In the genomic region with DNA sequence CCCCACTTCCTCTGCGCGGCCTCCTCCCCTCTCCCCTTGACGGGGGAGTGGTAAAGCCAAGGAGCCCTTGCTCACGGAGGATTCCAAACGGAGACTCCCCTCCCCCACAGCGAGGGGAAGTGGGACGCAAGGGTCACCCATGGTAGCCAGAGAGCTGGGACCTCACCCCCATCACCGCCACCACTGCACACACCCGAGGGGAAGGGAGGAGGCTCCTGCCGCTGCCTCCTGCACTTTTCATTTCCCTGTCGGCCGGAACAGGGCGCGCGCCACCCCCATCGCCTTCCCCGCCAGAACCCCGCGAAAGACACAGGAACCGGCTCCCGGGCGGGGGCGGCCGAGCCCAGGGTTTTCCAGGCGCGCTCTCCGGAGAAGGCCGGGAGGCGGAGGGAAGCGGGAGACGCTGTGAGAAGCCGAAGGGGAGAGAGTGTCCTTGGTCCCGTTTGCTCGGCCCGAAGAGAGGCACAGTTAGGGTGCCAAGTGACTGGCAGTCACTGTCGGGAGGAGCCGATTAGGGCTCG, we compare ENCODE assay signal across 8 cellular contexts. TPM values are rescaled to one million over a fixed set of nuclear protein-coding genes. Genes with fewer than 3 reads are reported as not detected.
A peak's percentile ranks its signal among the peaks of the same experiment; 100 is the strongest.
DNase-seq lines count a peak whose midpoint lies in the region; ATAC-seq and TF ChIP-seq lines count a peak whose summit lies in the region.

No MANE protein-coding gene starts in this region.

- ATAC-seq in activated CD4-positive, alpha-beta T cell treated with anti-CD3 and anti-CD28 coated beads for 36 hours: no peak
- ATAC-seq in esophagus mucosa (peak; percentile 7), GM18511 (IDR thresholded peaks at IDR 0.05; ENCODE audit: unreplicated experiment) (no peak)

- intact Hi-C loops in activated CD4-positive, alpha-beta T cell treated with anti-CD3 and anti-CD28 coated beads for 36 hours (cut with DNase I, micrococcal nuclease): loop anchor here (1.0 to 5.0 kb wide), 11 partner anchors 20 to 869 kb away; a partner anchor contains a TSS
- intact Hi-C loops in thyroid gland (cut with DNase I): no loop called here

- peaks cover 9 to 11% of the 10 kb centered on the region in 2 donors for H3K36me3 ChIP-seq in muscle layer of duodenum (ENCODE audit: control insufficient read depth in 1 of 2, insufficient read depth in 2 of 2, low read length in 2 of 2)
- peaks cover 1 to 5% of the 10 kb centered on the region in 2 donors for H3K36me3 ChIP-seq in thyroid gland

- no peaks in the 10 kb centered on the region for H3K27me3 Mint-ChIP-seq in activated CD4-positive, alpha-beta T cell treated with anti-CD3 and anti-CD28 coated beads for 36 hours

- peak overlapping the region; percentile 100 for H3K4me3 Mint-ChIP-seq in activated CD4-positive, alpha-beta T cell treated with anti-CD3 and anti-CD28 coated beads for 36 hours

- H3K4me1 ChIP-seq in muscle layer of duodenum (ENCODE audit: control insufficient read depth in 1 of 2, insufficient read depth in 2 of 2, low read length in 2 of 2) (peaks cover 21 to 56% of the 10 kb centered on the region in 2 donors), thyroid gland (peaks cover 20 to 38% of the 10 kb centered on the region in 2 donors)

- peak; percentile 74 for DNase-seq in activated CD4-positive, alpha-beta T cell treated with anti-CD3 and anti-CD28 coated beads for 36 hours
- no peak for DNase-seq in activated CD4-positive, alpha-beta T cell treated with anti-CD3 and anti-CD28 coated beads for 1 hour
- peak; percentile 98 for DNase-seq in NB4 (ENCODE audit: low read depth)
- DNase-seq in activated T-cell treated with anti-CD3 and anti-CD28 coated beads for 48 hours (ENCODE audit: low read depth): peak; percentile 46
- DNase-seq in thyroid gland: peak; percentile 60 to 62

- TF ChIP-seq CTCF in NB4 (IDR thresholded peaks at IDR 0.05; ENCODE audit: low read depth, low read length) (no peak), thyroid gland (IDR thresholded peaks at IDR 0.05) (peak in 1 of 6 experiments; percentile 7)

- POLR2A ChIA-PET in activated CD4-positive, alpha-beta T cell treated with anti-CD3 and anti-CD28 coated beads for 36 hours (lab: Charles Lee): interaction anchor here (0.6 to 3.6 kb wide), 4 partner anchors 98 to 1695 kb away, joined by 3 to 28 read pairs (median 3); a partner anchor contains a TSS

- WGBS in thyroid gland, 2 donors: 0% methylated on average over 5 to 17 of the region's 38 CpGs

- H3K4me3 ChIP-seq in NB4 (ENCODE audit: low read depth, low read length) (peak overlapping the region; percentile 97), muscle layer of duodenum (ENCODE audit: low read depth in 1 of 2, low read length in 2 of 2) (peak overlapping the region; percentile 82 to 97), thyroid gland (replicated peaks in 1 of 3) (peak overlapping the region in 2 of 3 donors; percentile 44 to 72)

- CTCF ChIA-PET in activated CD4-positive, alpha-beta T cell treated with anti-CD3 and anti-CD28 coated beads for 36 hours (lab: Charles Lee): interaction anchor here (0.7 to 14.0 kb wide), 6 partner anchors 13 to 625 kb away, joined by 3 to 355 read pairs (median 3); a partner anchor contains a TSS

- H3K27ac ChIP-seq in muscle layer of duodenum (ENCODE audit: low read length): peak overlapping the region; percentile 68
- peak overlapping the region; percentile 23 to 74 (median 69) for H3K27ac ChIP-seq in thyroid gland

- H3K27me3 ChIP-seq in muscle layer of duodenum (ENCODE audit: low read depth, low read length) (no peaks in the 10 kb centered on the region), thyroid gland (no peaks in the 10 kb centered on the region)

- TF ChIP-seq POLR2A in NB4 (IDR thresholded peaks at IDR 0.05; ENCODE audit: extremely low read depth, insufficient read length) (no peak), thyroid gland (IDR thresholded peaks at IDR 0.05) (no peak)

- peak overlapping the region; percentile 96 for H3K27ac Mint-ChIP-seq in activated CD4-positive, alpha-beta T cell treated with anti-CD3 and anti-CD28 coated beads for 36 hours

- H3K36me3 Mint-ChIP-seq in activated CD4-positive, alpha-beta T cell treated with anti-CD3 and anti-CD28 coated beads for 36 hours (ENCODE audit: low read depth): peaks cover 53% of the 10 kb centered on the region

- peaks cover 65% of the 10 kb centered on the region for H3K4me1 Mint-ChIP-seq in activated CD4-positive, alpha-beta T cell treated with anti-CD3 and anti-CD28 coated beads for 36 hours

- H3K9me3 ChIP-seq in muscle layer of duodenum (ENCODE audit: control insufficient read depth in 1 of 2, low read length in 2 of 2) (no peaks in the 10 kb centered on the region), thyroid gland (no peaks in the 10 kb centered on the region)

- H3K9me3 Mint-ChIP-seq in activated CD4-positive, alpha-beta T cell treated with anti-CD3 and anti-CD28 coated beads for 36 hours (ENCODE audit: low read depth): no peaks in the 10 kb centered on the region

RNA-seq across cellular contexts. Expression of a gene that starts 0.8 kb away (rescaled TPM):
- total RNA-seq in activated CD4-positive, alpha-beta T cell treated with anti-CD3 and anti-CD28 coated beads for 36 hours: 100 to 1,000 TPM; 625 to 806 TPM
- total RNA-seq in esophagus mucosa (32.2 TPM), thyroid gland (100 to 1,000 TPM; 103 to 204 (median 166) TPM)

RNA-seq across cellular contexts. Expression of a gene that starts 19.5 kb away (rescaled TPM):
- total RNA-seq in activated CD4-positive, alpha-beta T cell treated with anti-CD3 and anti-CD28 coated beads for 36 hours: 10 to 100 TPM; 51.6 to 56.0 TPM
- total RNA-seq in esophagus mucosa (16.2 TPM), thyroid gland (1 to 10 TPM; 2.8 to 6.1 (median 4.2) TPM)

RNA-seq across cellular contexts. Expression of a gene that starts 19.9 kb away (rescaled TPM):
- total RNA-seq in activated CD4-positive, alpha-beta T cell treated with anti-CD3 and anti-CD28 coated beads for 36 hours: 10 to 100 TPM; 19.4 to 21.6 TPM
- 15.6 TPM for total RNA-seq in esophagus mucosa
- 10 to 100 TPM; 20.6 to 27.1 (median 24.3) TPM for total RNA-seq in thyroid gland

RNA-seq across cellular contexts. Expression of a gene that starts 45.6 kb away (rescaled TPM):
- 1 to 10 TPM; 5.6 to 7.3 TPM for total RNA-seq in activated CD4-positive, alpha-beta T cell treated with anti-CD3 and anti-CD28 coated beads for 36 hours
- total RNA-seq in esophagus mucosa: 1.5 TPM
- 10 to 100 TPM in 3 of 4 donors, 1 to 10 TPM in 1; 9.8 to 17.5 (median 13.8) TPM for total RNA-seq in thyroid gland
